In the genomic region with DNA sequence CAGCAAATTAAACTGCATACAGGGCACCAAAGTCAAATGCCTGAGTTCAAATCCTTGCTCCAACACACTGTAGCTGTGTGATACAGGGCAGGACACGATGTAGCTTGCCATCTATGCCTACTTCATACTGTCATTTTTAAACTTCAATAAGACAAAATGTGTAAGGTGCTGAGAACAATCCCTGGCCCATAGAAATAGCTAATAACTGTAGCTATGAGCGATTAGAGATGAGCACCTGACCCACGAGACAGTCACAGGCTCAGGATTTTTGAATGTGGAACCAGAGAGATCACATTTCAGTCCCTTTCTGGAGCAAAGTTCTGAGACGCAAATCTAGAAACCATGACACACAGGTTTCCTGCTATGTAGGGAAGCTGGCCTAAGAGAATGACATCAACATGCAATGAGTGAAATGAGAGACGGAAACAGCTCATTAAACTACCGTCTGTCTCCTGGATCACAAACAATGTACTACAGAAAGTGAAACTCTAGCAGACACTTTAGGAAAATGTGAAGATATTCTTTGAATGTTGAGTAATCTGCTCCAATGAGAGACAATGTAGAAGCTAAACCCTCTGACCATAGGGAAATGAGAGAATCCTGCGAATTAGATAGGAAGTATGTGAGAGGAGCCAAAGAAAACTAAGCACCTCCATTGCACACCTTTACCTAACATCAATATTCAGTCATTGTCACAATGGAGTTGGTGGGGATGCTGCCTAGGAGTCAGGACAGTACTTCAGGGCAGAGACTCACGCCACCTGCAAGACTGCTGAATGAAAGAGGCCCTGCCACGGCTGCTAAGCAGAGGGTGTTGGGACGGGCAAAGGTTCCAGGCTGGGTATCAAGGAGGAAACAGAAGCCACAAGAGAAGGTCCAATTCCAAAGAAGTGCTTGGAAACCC, we compare ENCODE assay signal across 10 cellular contexts.
DNase-seq lines count a peak whose midpoint lies in the region; ATAC-seq and TF ChIP-seq lines count a peak whose summit lies in the region.
"Had no signal": no experiment of that assay in that cellular context is flagged by ENCODE, and none has a peak within 500 bp of the region (broad histone marks: within the 10 kb centered on the region; RNA-seq: fewer than 3 reads in every experiment).

No MANE protein-coding gene starts in this region.

- peak; percentile 0 for DNase-seq in astrocyte of the cerebellum (ENCODE audit: low read depth)
- DNase-seq in effector memory CD4-positive, alpha-beta T cell = no peak
- no peak for DNase-seq in NCI-H446 (lab: John Stamatoyannopoulos, UW)
- DNase-seq in activated gamma-delta T cell treated with Interleukin-2 at 50 U/mL for 16 hours = no peak
- no peak for DNase-seq in epidermal melanocyte (ENCODE audit: insufficient read length, low spot score)
- DNase-seq: right cardiac atrium had no signal

- no peak for TF ChIP-seq CTCF in astrocyte of the cerebellum (IDR thresholded peaks at IDR 0.05; ENCODE audit: low read depth, low read length, missing control alignments)

- H3K27ac ChIP-seq in effector memory CD4-positive, alpha-beta T cell (ENCODE audit: insufficient read depth, low read length, poor library complexity, severe bottlenecking) = no peak overlapping the region
- H3K27ac ChIP-seq: HL-60 had no signal

- H3K4me1 ChIP-seq in effector memory CD4-positive, alpha-beta T cell (ENCODE audit: control insufficient read depth, insufficient read depth, low read length, poor library complexity, severe bottlenecking) = no peaks in the 10 kb centered on the region

- ATAC-seq in GM19468 (IDR thresholded peaks at IDR 0.05; ENCODE audit: extremely low read depth, unreplicated experiment) (peak; percentile 20), HG03442 (IDR thresholded peaks at IDR 0.05; ENCODE audit: unreplicated experiment) (peak; percentile 61)

- H3K36me3 ChIP-seq in effector memory CD4-positive, alpha-beta T cell (ENCODE audit: control insufficient read depth, insufficient read depth, low read length) = no peaks in the 10 kb centered on the region

- H3K9me3 ChIP-seq in effector memory CD4-positive, alpha-beta T cell (ENCODE audit: control insufficient read depth, low read length) = no peaks in the 10 kb centered on the region

- H3K4me3 ChIP-seq in GM08714 (ENCODE audit: low read length) (peak overlapping the region; percentile 51; the same call in 1 of the 2 replicates), astrocyte of the cerebellum (ENCODE audit: low read depth, low read length) (no peak overlapping the region)
- H3K4me3 ChIP-seq in effector memory CD4-positive, alpha-beta T cell (ENCODE audit: insufficient read depth, low read depth, low read length, poor library complexity, severe bottlenecking) = no peak overlapping the region

- H3K27me3 ChIP-seq in effector memory CD4-positive, alpha-beta T cell (replicated peaks; ENCODE audit: control insufficient read depth, insufficient read depth, low read length, poor library complexity, severe bottlenecking) = no peaks in the 10 kb centered on the region

- in situ Hi-C loops in astrocyte of the cerebellum (cut with HindIII; ENCODE audit: low sequenced_read_pairs) = no loop called here
